16 cellular contexts compared by ENCODE assay signal in genomic region chr11:113840932-113841664, GRCh38. TPM values are rescaled to one million over a fixed set of nuclear protein-coding genes. Genes with fewer than 3 reads are reported as not detected.
DNase-seq lines count a peak whose midpoint lies in the region; ATAC-seq lines count a peak whose summit lies in the region.
"Had no signal": no experiment of that assay in that cellular context is flagged by ENCODE, and none has a peak within 500 bp of the region (broad histone marks: within the 10 kb centered on the region; RNA-seq: fewer than 3 reads in every experiment).

No MANE protein-coding gene starts in this region.

- H3K27ac Mint-ChIP-seq in activated CD4-positive, alpha-beta T cell treated with anti-CD3 and anti-CD28 coated beads, Interleukin-2, amount 10 ng/mL, durations not matched to agents 24 days and 14 days: no peak overlapping the region
- peak overlapping the region; percentile 25 to 91 (median 58) for H3K27ac Mint-ChIP-seq in immature natural killer cell

- DNase-seq in activated CD4-positive, alpha-beta T cell treated with anti-CD3 and anti-CD28 coated beads, Interleukin-2, amount 10 ng/mL, durations not matched to agents 24 days and 14 days: no peak
- DNase-seq in activated CD4-positive, alpha-beta T cell treated with anti-CD3 and anti-CD28 coated beads, Interleukin-2, amount 50 U/mL, for 1 hour: no peak
- DNase-seq in NCI-H526 treated with DMSO at 0.1 percent for 48 hours (lab: John Stamatoyannopoulos, UW): peak; percentile 79
- no peak for DNase-seq in immature natural killer cell
- DNase-seq in HCEC 1CT: no peak
- DNase-seq: 8988T, GF-D8, IMR-90, mesendoderm, NCI-H1694 treated with DMSO at 0.1 percent for 48 hours, NCI-H774, SHP77 treated with DMSO at 0.1 percent for 48 hours, small intestine had no signal

- peaks cover 33% of the 10 kb centered on the region for H3K36me3 Mint-ChIP-seq in activated CD4-positive, alpha-beta T cell treated with anti-CD3 and anti-CD28 coated beads, Interleukin-2, amount 10 ng/mL, durations not matched to agents 24 days and 14 days (ENCODE audit: low read depth)
- peaks cover 12 to 20% (median 13%) of the 10 kb centered on the region in 3 donors for H3K36me3 Mint-ChIP-seq in immature natural killer cell

- intact Hi-C loops in activated CD4-positive, alpha-beta T cell treated with anti-CD3 and anti-CD28 coated beads, Interleukin-2, amount 10 ng/mL, durations not matched to agents 24 days and 14 days (cut with micrococcal nuclease): no loop called here

- H3K9me3 Mint-ChIP-seq in activated CD4-positive, alpha-beta T cell treated with anti-CD3 and anti-CD28 coated beads, Interleukin-2, amount 10 ng/mL, durations not matched to agents 24 days and 14 days: peaks cover 4% of the 10 kb centered on the region
- no peaks in the 10 kb centered on the region for H3K9me3 Mint-ChIP-seq in immature natural killer cell

- H3K4me1 Mint-ChIP-seq in activated CD4-positive, alpha-beta T cell treated with anti-CD3 and anti-CD28 coated beads, Interleukin-2, amount 10 ng/mL, durations not matched to agents 24 days and 14 days: peaks cover 14% of the 10 kb centered on the region
- peaks cover 35 to 43% of the 10 kb centered on the region in 2 donors for H3K4me1 Mint-ChIP-seq in immature natural killer cell

- H3K4me3 Mint-ChIP-seq in activated CD4-positive, alpha-beta T cell treated with anti-CD3 and anti-CD28 coated beads, Interleukin-2, amount 10 ng/mL, durations not matched to agents 24 days and 14 days: peak overlapping the region; percentile 46
- H3K4me3 Mint-ChIP-seq in immature natural killer cell: peak overlapping the region; percentile 37 to 81 (median 58)

- ATAC-seq in GM21786 (IDR thresholded peaks at IDR 0.05; ENCODE audit: unreplicated experiment) (peak; percentile 44), GM19397 (IDR thresholded peaks at IDR 0.05; ENCODE audit: unreplicated experiment) (no peak)
- no peak for ATAC-seq in activated CD4-positive, CD25-positive, alpha-beta regulatory T cell treated with anti-CD3 and anti-CD28 coated beads, Interleukin-2, amount 50 U/mL, for 24 hours

- no peaks in the 10 kb centered on the region for H3K27me3 Mint-ChIP-seq in activated CD4-positive, alpha-beta T cell treated with anti-CD3 and anti-CD28 coated beads, Interleukin-2, amount 10 ng/mL, durations not matched to agents 24 days and 14 days
- H3K27me3 Mint-ChIP-seq in immature natural killer cell (ENCODE audit: low read depth in 3 of 3): no peaks in the 10 kb centered on the region

RNA-seq across cellular contexts. Expression of gene USP28, which starts 34.3 kb away (rescaled TPM):
- 34.8 and 36.2 TPM in 2 replicates for total RNA-seq in activated CD4-positive, alpha-beta T cell treated with anti-CD3 and anti-CD28 coated beads, Interleukin-2, amount 10 ng/mL, durations not matched to agents 24 days and 14 days
- 100 to 1,000 TPM; 121 to 185 (median 122) TPM for polyA plus RNA-seq in immature natural killer cell
